ENCODE assay signal across 27 cellular contexts in genomic region chrX:49675075-49675719, GRCh38. TPM values are rescaled to one million over a fixed set of nuclear protein-coding genes. Genes with fewer than 3 reads are reported as not detected.
DNase-seq lines count a peak whose midpoint lies in the region; ATAC-seq, FAIRE-seq and TF ChIP-seq lines count a peak whose summit lies in the region.
"Had no signal": no experiment of that assay in that cellular context is flagged by ENCODE, and none has a peak within 500 bp of the region (broad histone marks: within the 10 kb centered on the region; RNA-seq: fewer than 3 reads in every experiment).

No MANE protein-coding gene starts in this region.

- POLR2A ChIA-PET in K562 (lab: Yijun Ruan, JAX): interaction anchor here (0.6 kb wide), 1 partner anchor 10 kb away, joined by 3 read pairs; no protein-coding TSS in a partner anchor
- POLR2A ChIA-PET in CD4-positive, alpha-beta memory T cell (lab: Charles Lee; ENCODE audit: partially characterized antibody): no interaction called here

- CTCF ChIA-PET in K562 (lab: Yijun Ruan, JAX; ENCODE audit: low intra/inter-chr PET ratio): no interaction called here
- CTCF ChIA-PET in CD4-positive, alpha-beta memory T cell (lab: Charles Lee; ENCODE audit: partially characterized antibody): no interaction called here

- DNase-seq in OCI-M1 (lab: John Stamatoyannopoulos, UW) (peak; percentile 2), K562 (ENCODE audit: extremely low read depth in 1 of 4, low spot score in 3 of 4) (peak in 2 of 4 experiments; percentile 9 to 20), neural crest cell (ENCODE audit: low read depth, low spot score) (no peak), gastrocnemius medialis (peak in 1 of 2 donors; percentile 25), foreskin melanocyte (no peak), dermis blood vessel endothelial cell (no peak)
- DNase-seq in CD4-positive, alpha-beta memory T cell: no peak
- DNase-seq: 8988T; ACHN; BE2C; C1 segment of cervical spinal cord; Caco-2; Calu3; CD4-positive, CD25-positive, alpha-beta regulatory T cell; CD8-positive, alpha-beta T cell; DMS79 treated with DMSO at 0.1 percent for 48 hours; GF-D8 had no signal

- ATAC-seq in K562 (no peak), gastrocnemius medialis (peak in 1 of 2 donors; percentile 84)
- ATAC-seq in activated CD4-positive, CD25-positive, alpha-beta regulatory T cell treated with anti-CD3 and anti-CD28 coated beads, Interleukin-2, amount 50 U/mL, for 24 hours: no peak
- ATAC-seq: CD8-positive, alpha-beta T cell had no signal

- H3K27ac ChIP-seq in K562 (ENCODE audit: extremely low read depth, low read depth, low read length) (no peak overlapping the region), gastrocnemius medialis (peak overlapping the region in 3 of 4 donors; percentile 37 to 59 (median 45))
- H3K27ac ChIP-seq in CD4-positive, alpha-beta memory T cell (ENCODE audit: low read depth, low read length): no peak overlapping the region
- H3K27ac ChIP-seq: BLaER1 had no signal

- no peaks in the 10 kb centered on the region for H3K36me3 Mint-ChIP-seq in neural crest cell (ENCODE audit: low read depth)
- no peaks in the 10 kb centered on the region for H3K36me3 Mint-ChIP-seq in CD4-positive, alpha-beta memory T cell
- H3K36me3 Mint-ChIP-seq: CD14-positive monocyte; CD4-positive, CD25-positive, alpha-beta regulatory T cell; CD8-positive, alpha-beta T cell had no signal

- TF ChIP-seq POLR2A in K562 (conservative IDR thresholded peaks at IDR 0.05) (no peak), gastrocnemius medialis (IDR thresholded peaks at IDR 0.05) (no peak)

- TF ChIP-seq CTCF in K562 (IDR thresholded peaks at IDR 0.05 in 2 of 3, conservative IDR thresholded peaks at IDR 0.05 in 1 of 3; ENCODE audit: insufficient read depth in 2 of 3, low read depth in 1 of 3, low read length in 3 of 3) (no peak), neural crest cell (conservative IDR thresholded peaks at IDR 0.05) (no peak), gastrocnemius medialis (IDR thresholded peaks at IDR 0.05 in 4 of 5, conservative IDR thresholded peaks at IDR 0.05 in 1 of 5) (no peak)

- H3K4me2 ChIP-seq in K562 (ENCODE audit: insufficient read depth, low read length): no peak overlapping the region
- H3K4me2 ChIP-seq: BLaER1 had no signal

- no peaks in the 10 kb centered on the region for H4K20me1 ChIP-seq in K562 (replicated peaks; ENCODE audit: control insufficient read depth, insufficient read depth, low read length)
- H4K20me1 ChIP-seq: BLaER1 had no signal

- H3K4me3 Mint-ChIP-seq in neural crest cell: no peak overlapping the region
- H3K4me3 Mint-ChIP-seq in CD4-positive, alpha-beta memory T cell: no peak overlapping the region
- H3K4me3 Mint-ChIP-seq: CD14-positive monocyte; CD4-positive, CD25-positive, alpha-beta regulatory T cell; CD8-positive, alpha-beta T cell had no signal

- TF ChIP-seq EP300 in K562 (IDR thresholded peaks at IDR 0.05; ENCODE audit: low read length): no peak

- no peaks in the 10 kb centered on the region for H3K9me1 ChIP-seq in K562 (ENCODE audit: control insufficient read depth, insufficient read depth, low read length)

- FAIRE-seq in K562 (lab: Jason Lieb, UNC): no peak
- FAIRE-seq: A204.1, D721Med, G401.6, GM12891, GM19239 had no signal

- H3K4me3 ChIP-seq in K562 (no peak overlapping the region), gastrocnemius medialis (no peak overlapping the region)
- H3K4me3 ChIP-seq in CD4-positive, alpha-beta memory T cell (ENCODE audit: low read length in 2 of 2): no peak overlapping the region
- H3K4me3 ChIP-seq: BLaER1 had no signal

- peaks cover 10% of the 10 kb centered on the region for H3K9me3 Mint-ChIP-seq in neural crest cell
- no peaks in the 10 kb centered on the region for H3K9me3 Mint-ChIP-seq in CD4-positive, alpha-beta memory T cell
- H3K9me3 Mint-ChIP-seq: CD4-positive, CD25-positive, alpha-beta regulatory T cell; CD8-positive, alpha-beta T cell had no signal

- no peak overlapping the region for H3K9ac ChIP-seq in K562 (ENCODE audit: insufficient read depth in 1 of 2, low read depth in 2 of 2, low read length in 2 of 2)
- H3K9ac ChIP-seq: BLaER1 had no signal

- no TSS peak for BruUV-seq in K562 (replicated peaks; lab: Mats Ljungman, UMichigan)

- H3K27me3 Mint-ChIP-seq in neural crest cell (ENCODE audit: low read depth): peaks cover 4% of the 10 kb centered on the region
- H3K27me3 Mint-ChIP-seq in CD4-positive, alpha-beta memory T cell: peaks cover 4 to 6% of the 10 kb centered on the region in 2 donors

- WGBS in K562 (ENCODE audit: insufficient coverage, low coverage, missing lambda C conversion rate): 0% methylated on average over 2 of the region's 2 CpGs

- H3K9me3 ChIP-seq in K562 (replicated peaks; ENCODE audit: control insufficient read depth, insufficient read depth, low read depth, low read length) (no peaks in the 10 kb centered on the region), gastrocnemius medialis (no peaks in the 10 kb centered on the region)
- H3K9me3 ChIP-seq in CD4-positive, alpha-beta memory T cell (ENCODE audit: control insufficient read depth in 1 of 2, low read length in 2 of 2): no peaks in the 10 kb centered on the region
- H3K9me3 ChIP-seq: BE2C, BLaER1, Caco-2 had no signal

- TF ChIP-seq RAD21 in K562 (CRISPR knock-in tag; conservative IDR thresholded peaks at IDR 0.05 in 1 of 2, IDR thresholded peaks at IDR 0.05 in 1 of 2): no peak

- no peak overlapping the region for H2AFZ ChIP-seq in K562 (ENCODE audit: low read depth, low read length)

- in situ Hi-C loops in K562 (cut with MboI) (no loop called here), gastrocnemius medialis (cut with MboI; ENCODE audit: low sequenced_read_pairs in 4 of 4) (no loop called here)

- H3K4me1 Mint-ChIP-seq in neural crest cell: no peaks in the 10 kb centered on the region
- H3K4me1 Mint-ChIP-seq in CD4-positive, alpha-beta memory T cell: no peaks in the 10 kb centered on the region
- H3K4me1 Mint-ChIP-seq: CD14-positive monocyte; CD4-positive, CD25-positive, alpha-beta regulatory T cell had no signal

- intact Hi-C loops in K562 (cut with micrococcal nuclease): no loop called here
- intact Hi-C loops in gastrocnemius medialis (cut with DNase I; ENCODE audit: low total_unique reads): no loop called here
- intact Hi-C loops in CD4-positive, alpha-beta memory T cell (cut with micrococcal nuclease): no loop called here

- H3K36me3 ChIP-seq in K562 (ENCODE audit: control insufficient read depth, insufficient read depth, low read length) (no peaks in the 10 kb centered on the region), gastrocnemius medialis (no peaks in the 10 kb centered on the region)
- no peaks in the 10 kb centered on the region for H3K36me3 ChIP-seq in CD4-positive, alpha-beta memory T cell (ENCODE audit: insufficient read depth, low read length)
- H3K36me3 ChIP-seq: BE2C, BLaER1 had no signal

- peaks cover 0 to 7% of the 10 kb centered on the region in 2 experiments; a peak in 2 of 5 replicates for H3K4me1 ChIP-seq in K562 (replicated peaks in 1 of 2; ENCODE audit: control insufficient read depth in 2 of 2, insufficient read depth in 2 of 2, low read length in 2 of 2)
- no peaks in the 10 kb centered on the region for H3K4me1 ChIP-seq in gastrocnemius medialis
- no peaks in the 10 kb centered on the region for H3K4me1 ChIP-seq in CD4-positive, alpha-beta memory T cell (ENCODE audit: insufficient read depth, low read length)
- H3K4me1 ChIP-seq: BE2C, Caco-2 had no signal

- H3K27me3 ChIP-seq in K562 (ENCODE audit: control insufficient read depth in 2 of 2, insufficient read depth in 2 of 2, low read length in 2 of 2) (no peaks in the 10 kb centered on the region), gastrocnemius medialis (no peaks in the 10 kb centered on the region)
- no peaks in the 10 kb centered on the region for H3K27me3 ChIP-seq in CD4-positive, alpha-beta memory T cell (ENCODE audit: insufficient read depth, low read length)
- H3K27me3 ChIP-seq: BE2C had no signal

- peak overlapping the region; percentile 86 for H3K27ac Mint-ChIP-seq in neural crest cell (ENCODE audit: unreplicated experiment)
- no peak overlapping the region for H3K27ac Mint-ChIP-seq in CD4-positive, alpha-beta memory T cell
- H3K27ac Mint-ChIP-seq: CD14-positive monocyte; CD4-positive, CD25-positive, alpha-beta regulatory T cell; CD8-positive, alpha-beta T cell had no signal

- no peaks in the 10 kb centered on the region for H3K79me2 ChIP-seq in K562 (ENCODE audit: control insufficient read depth, insufficient read depth, low read length)

TF ChIP-seq in K562, 482 proteins besides CTCF, POLR2A, EP300 and RAD21 (continues in another document):
- TF ChIP-seq ZNF589 (CRISPR knock-in tag; IDR thresholded peaks at IDR 0.05; ENCODE audit: low read depth) (no peak), CSDE1 (IDR thresholded peaks at IDR 0.05) (no peak), RFX7 (CRISPR knock-in tag; IDR thresholded peaks at IDR 0.05) (no peak), TAL1 (IDR thresholded peaks at IDR 0.05) (peak; percentile 55; the same call in 1 of the 2 replicates), ASH1L (IDR thresholded peaks at IDR 0.05; ENCODE audit: borderline replicate concordance, low read depth, partially characterized antibody) (no peak), MYBL2 (IDR thresholded peaks at IDR 0.05; ENCODE audit: low read depth) (no peak), MYBL2 (CRISPR knock-in tag; IDR thresholded peaks at IDR 0.05; ENCODE audit: borderline replicate concordance) (no peak), ARID1B (IDR thresholded peaks at IDR 0.05) (0 out of 2 replicates have a peak, but pooled peaks have one; percentile 46)

RNA-seq across cellular contexts. Expression of gene PAGE1, which starts 20.6 kb away (rescaled TPM):
- total RNA-seq in K562 (2011; cell fraction: chromatin; rRNA removed; ENCODE audit: low replicate concordance): 4.1 and 4.6 TPM in 2 replicates
- 3.3 and 10.4 TPM in 2 replicates for total RNA-seq in K562 (2011; cell fraction: nucleolus; rRNA removed)
- total RNA-seq in K562 (2011; cell fraction: nucleoplasm; rRNA removed): 7.4 and 12.8 TPM in 2 replicates
- 113 and 151 TPM in 2 replicates for total RNA-seq in K562 (2014; rRNA removed)
- 109 and 123 TPM in 2 replicates for total RNA-seq in K562 (2014; rRNA removed; fragmentation: Illumina TruSeq; extraction: Trizol)
- 67.6 and 69.8 TPM in 2 replicates for total RNA-seq in K562 (2015; rRNA removed; fragmentation: Illumina TruSeq; extraction: Trizol)
- 77.5 and 80.2 TPM in 2 replicates for total RNA-seq in K562 (2021)
- 9.0 and 43.5 TPM in 2 replicates for polyA plus RNA-seq in K562 (2011; rRNA removed)
- polyA plus RNA-seq in K562 (2011; cell fraction: cytosol; rRNA removed): 10.9 and 18.3 TPM in 2 replicates
- polyA plus RNA-seq in K562 (2011; cell fraction: nucleus; rRNA removed): 4.7 and 9.4 TPM in 2 replicates
- 69.8 and 111 TPM in 2 replicates for polyA plus RNA-seq in K562 (2012)
- 90.7 and 104 TPM in 2 replicates for polyA plus RNA-seq in K562 (2014; fragmentation: Illumina TruSeq; extraction: Trizol)
- 100 to 1,000 TPM; 499 to 520 TPM for polyA plus RNA-seq in K562 (2014; fragmentation: Nextera tagmentation; extraction: Ambion mirVana)
- polyA plus RNA-seq in K562 (2014; rRNA removed): 136 and 157 TPM in 2 replicates
- polyA minus RNA-seq in K562 (2011; rRNA and poly(A)+ RNA removed): 5.4 and 19.6 TPM in 2 replicates
- 4.7 TPM in 1 of 2 replicates, not detected in the other for polyA minus RNA-seq in K562 (2011; cell fraction: cytosol; rRNA and poly(A)+ RNA removed)
- polyA minus RNA-seq in K562 (2011; cell fraction: nucleus; rRNA and poly(A)+ RNA removed): 0.78 and 1.1 TPM in 2 replicates
- total RNA-seq in neural crest cell: not detected in 2 replicates
- not detected for total RNA-seq in gastrocnemius medialis
- not detected for total RNA-seq in CD4-positive, alpha-beta memory T cell
- polyA plus RNA-seq in CD4-positive, alpha-beta memory T cell: not detected
- not detected in 2 replicates for total RNA-seq in dermis blood vessel endothelial cell
- total RNA-seq: A673; Caco-2; Calu3; CD4-positive, CD25-positive, alpha-beta regulatory T cell; CD8-positive, alpha-beta T cell had no signal
- polyA plus RNA-seq: AG04450; CD14-positive monocyte; CD4-positive, CD25-positive, alpha-beta regulatory T cell had no signal

Comparison
In these comparisons a context has a peak if more than half of its experiments do, and no peak if none do; other contexts are left out.
1. H3K27ac ChIP-seq: peak in gastrocnemius medialis (3 of 4); none in K562 (single experiment) and CD4-positive, alpha-beta memory T cell (single experiment).